ENCODE assay signal across 22 cellular contexts in genomic region chr12:90044069-90044468, GRCh38.
"Had no signal": no experiment of that assay in that cellular context is flagged by ENCODE, and none has a peak within 500 bp of the region (broad histone marks: within the 10 kb centered on the region; RNA-seq: fewer than 3 reads in every experiment).

No MANE protein-coding gene starts in this region.

- H3K36me3 Mint-ChIP-seq: IgD-negative memory B cell had no signal

- H3K27me3 Mint-ChIP-seq: IgD-negative memory B cell had no signal

- H3K4me3 Mint-ChIP-seq: IgD-negative memory B cell had no signal

- FAIRE-seq: HTR-8/SVneo, K562 had no signal

- ATAC-seq: K562 had no signal

- DNase-seq: Kasumi-1, MV-4-11, NCI-H1048, NCI-H1105, NCI-H1417, NCI-H1436 treated with DMSO at 0.1 percent for 48 hours, NCI-H1694, NCI-H187 treated with DMSO at 0.1 percent for 48 hours, NCI-H2029 treated with DMSO at 0.1 percent for 48 hours, NCI-H2171, NCI-H226, NCI-H446, NCI-H510A, NCI-H524 treated with DMSO at 0.1 percent for 48 hours, NCI-H69, NCI-H774, Right ventricle myocardium superior, RPMI8226, SIG-M5 had no signal

- H3K27ac Mint-ChIP-seq: IgD-negative memory B cell had no signal
